In the genomic region with DNA sequence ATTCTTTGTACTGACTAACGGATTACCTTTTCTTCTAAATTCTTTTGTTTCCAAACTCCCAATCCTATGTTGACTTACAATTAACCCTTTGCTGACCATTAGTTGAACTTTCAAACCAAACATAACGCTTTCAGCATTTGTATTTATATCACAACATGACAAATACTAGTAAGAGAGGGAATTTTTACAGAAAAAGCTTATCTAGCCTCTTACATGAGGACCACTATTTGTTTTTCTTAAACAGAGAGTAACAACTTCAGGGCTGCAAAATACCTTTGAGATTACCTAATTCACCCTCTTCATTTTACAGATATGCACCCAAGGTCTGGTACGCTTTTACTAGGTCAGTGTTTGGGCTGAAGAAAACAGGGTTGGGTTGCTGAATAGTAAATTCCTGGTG, we compare ENCODE assay signal across 17 cellular contexts. TPM values are rescaled to one million over a fixed set of nuclear protein-coding genes. Genes with fewer than 3 reads are reported as not detected.
DNase-seq lines count a peak whose midpoint lies in the region; ATAC-seq and TF ChIP-seq lines count a peak whose summit lies in the region.
"Had no signal": no experiment of that assay in that cellular context is flagged by ENCODE, and none has a peak within 500 bp of the region (broad histone marks: within the 10 kb centered on the region; RNA-seq: fewer than 3 reads in every experiment).

No MANE protein-coding gene starts in this region.

- DNase-seq in neural progenitor cell (ENCODE audit: low spot score) (no peak), gastrocnemius medialis (no peak), anterior cingulate cortex (lab: John Stamatoyannopoulos, UW) (no peak)
- no peak for DNase-seq in activated CD4-positive, alpha-beta T cell treated with anti-CD3 and anti-CD28 coated beads, Interleukin-2, amount 10 ng/mL, durations not matched to agents 7 days and 5 days
- DNase-seq: activated CD4-positive, CD25-positive, alpha-beta regulatory T cell; COR-L47; KBM-7; midbrain; NCI-H1048; stimulated activated CD4-positive, alpha-beta T cell treated with anti-CD3 and anti-CD28 coated beads, Interleukin-15, amount 100 ng/mL, for 24 hours; T-helper 1 cell had no signal

- 0 out of 2 replicates have a peak, but pooled peaks cover 7% of the 10 kb centered on the region for H3K4me1 ChIP-seq in ES-I3 (ENCODE audit: insufficient read depth, low read length)
- peaks cover 5% of the 10 kb centered on the region for H3K4me1 ChIP-seq in iPS-18a (ENCODE audit: control insufficient read depth, low read depth, low read length)
- H3K4me1 ChIP-seq in neural progenitor cell = peaks cover 29% of the 10 kb centered on the region
- H3K4me1 ChIP-seq in gastrocnemius medialis = peaks cover 0 to 6% of the 10 kb centered on the region in 2 donors
- H3K4me1 ChIP-seq: prostate gland had no signal

- H3K9ac ChIP-seq in ES-I3 (ENCODE audit: low read depth, low read length) = peak overlapping the region; percentile 50; the same call in 1 of the 2 replicates
- H3K9ac ChIP-seq in iPS-18a (ENCODE audit: low read length) = peak overlapping the region; percentile 41
- H3K9ac ChIP-seq in neural progenitor cell = no peak overlapping the region

- H3K27ac ChIP-seq in VCaP (peak overlapping the region; percentile 67), iPS-18a (ENCODE audit: low read length) (no peak overlapping the region), neural progenitor cell (no peak overlapping the region), gastrocnemius medialis (no peak overlapping the region)
- H3K27ac ChIP-seq: RWPE1 had no signal

- H3K27me3 Mint-ChIP-seq in neural progenitor cell (ENCODE audit: insufficient read depth, low read depth) = peaks cover 4% of the 10 kb centered on the region
- no peaks in the 10 kb centered on the region for H3K27me3 Mint-ChIP-seq in activated CD4-positive, alpha-beta T cell treated with anti-CD3 and anti-CD28 coated beads, Interleukin-2, amount 10 ng/mL, durations not matched to agents 7 days and 5 days

- POLR2A ChIA-PET in activated CD4-positive, alpha-beta T cell treated with anti-CD3 and anti-CD28 coated beads, Interleukin-2, amount 10 ng/mL, durations not matched to agents 7 days and 5 days (lab: Charles Lee) = no interaction called here

- no peak for TF ChIP-seq POLR2A in gastrocnemius medialis (IDR thresholded peaks at IDR 0.05)

- no peaks in the 10 kb centered on the region for H3K79me2 ChIP-seq in neural progenitor cell (ENCODE audit: low read depth)

- H3K9me3 ChIP-seq in ES-I3 (ENCODE audit: control insufficient read depth, insufficient read depth, low read length) (no peaks in the 10 kb centered on the region), iPS-18a (ENCODE audit: control insufficient read depth, low read depth, low read length) (no peaks in the 10 kb centered on the region), neural progenitor cell (ENCODE audit: low read depth) (no peaks in the 10 kb centered on the region), gastrocnemius medialis (no peaks in the 10 kb centered on the region)
- H3K9me3 ChIP-seq: prostate gland had no signal

- peaks cover 32% of the 10 kb centered on the region for H3F3A ChIP-seq in neural progenitor cell (ENCODE audit: low read depth)

- H3K27ac Mint-ChIP-seq in neural progenitor cell = peak overlapping the region; percentile 97
- no peak overlapping the region for H3K27ac Mint-ChIP-seq in activated CD4-positive, alpha-beta T cell treated with anti-CD3 and anti-CD28 coated beads, Interleukin-2, amount 10 ng/mL, durations not matched to agents 7 days and 5 days

- H3K27me3 ChIP-seq in iPS-18a (ENCODE audit: control insufficient read depth, insufficient read depth, low read length) (no peaks in the 10 kb centered on the region), neural progenitor cell (no peaks in the 10 kb centered on the region), gastrocnemius medialis (no peaks in the 10 kb centered on the region)

- H3K4me2 ChIP-seq in neural progenitor cell = peak overlapping the region; percentile 76

- H3K4me3 ChIP-seq in iPS-18a (ENCODE audit: low read length) (peak overlapping the region; percentile 64), neural progenitor cell (peak overlapping the region; percentile 44), gastrocnemius medialis (peak overlapping the region in 1 of 4 donors; percentile 14)
- H3K4me3 ChIP-seq: prostate gland had no signal

- H3K36me3 Mint-ChIP-seq in neural progenitor cell = no peaks in the 10 kb centered on the region
- H3K36me3 Mint-ChIP-seq in activated CD4-positive, alpha-beta T cell treated with anti-CD3 and anti-CD28 coated beads, Interleukin-2, amount 10 ng/mL, durations not matched to agents 7 days and 5 days (ENCODE audit: low read depth) = no peaks in the 10 kb centered on the region

- H2AFZ ChIP-seq in neural progenitor cell (replicated peaks) = peak overlapping the region; percentile 85

- peaks cover 25% of the 10 kb centered on the region for H3K4me1 Mint-ChIP-seq in neural progenitor cell
- H3K4me1 Mint-ChIP-seq in activated CD4-positive, alpha-beta T cell treated with anti-CD3 and anti-CD28 coated beads, Interleukin-2, amount 10 ng/mL, durations not matched to agents 7 days and 5 days = no peaks in the 10 kb centered on the region

- CTCF ChIA-PET in activated CD4-positive, alpha-beta T cell treated with anti-CD3 and anti-CD28 coated beads, Interleukin-2, amount 10 ng/mL, durations not matched to agents 7 days and 5 days (lab: Charles Lee) = no interaction called here

- H3K4me3 Mint-ChIP-seq in neural progenitor cell = peak overlapping the region; percentile 78
- H3K4me3 Mint-ChIP-seq in activated CD4-positive, alpha-beta T cell treated with anti-CD3 and anti-CD28 coated beads, Interleukin-2, amount 10 ng/mL, durations not matched to agents 7 days and 5 days = no peak overlapping the region

- H3K36me3 ChIP-seq in ES-I3 (ENCODE audit: insufficient read depth, low read length) = no peaks in the 10 kb centered on the region
- H3K36me3 ChIP-seq in iPS-18a (ENCODE audit: control insufficient read depth, low read depth, low read length) = no peaks in the 10 kb centered on the region
- no peaks in the 10 kb centered on the region for H3K36me3 ChIP-seq in neural progenitor cell
- no peaks in the 10 kb centered on the region for H3K36me3 ChIP-seq in gastrocnemius medialis
- H3K36me3 ChIP-seq: prostate gland had no signal

- no peaks in the 10 kb centered on the region for H4K20me1 ChIP-seq in neural progenitor cell (ENCODE audit: low read depth)

- peaks cover 2% of the 10 kb centered on the region for H3K9me3 Mint-ChIP-seq in neural progenitor cell
- no peaks in the 10 kb centered on the region for H3K9me3 Mint-ChIP-seq in activated CD4-positive, alpha-beta T cell treated with anti-CD3 and anti-CD28 coated beads, Interleukin-2, amount 10 ng/mL, durations not matched to agents 7 days and 5 days

- in situ Hi-C loops in gastrocnemius medialis (cut with MboI; ENCODE audit: low sequenced_read_pairs in 4 of 4) = no loop called here

- no peak for TF ChIP-seq CTCF in VCaP (conservative IDR thresholded peaks at IDR 0.05)
- no peak for TF ChIP-seq CTCF in neural progenitor cell (IDR thresholded peaks at IDR 0.05)
- TF ChIP-seq CTCF in gastrocnemius medialis (IDR thresholded peaks at IDR 0.05 in 4 of 5, conservative IDR thresholded peaks at IDR 0.05 in 1 of 5) = no peak

- intact Hi-C loops in gastrocnemius medialis (cut with DNase I; ENCODE audit: low total_unique reads) = no loop called here

- ATAC-seq in gastrocnemius medialis = no peak
- ATAC-seq in GM18870 (IDR thresholded peaks at IDR 0.05; ENCODE audit: unreplicated experiment) = no peak

RNA-seq across cellular contexts. Expression of a gene that starts 45.0 kb away (rescaled TPM):
- 183 and 226 TPM in 2 replicates for total RNA-seq in neural progenitor cell (ENCODE audit: low replicate concordance)
- under 1 TPM in 2 of 4 donors, not detected in 2; 0.35 to 0.68 TPM for total RNA-seq in gastrocnemius medialis
- total RNA-seq in activated CD4-positive, alpha-beta T cell treated with anti-CD3 and anti-CD28 coated beads, Interleukin-2, amount 10 ng/mL, durations not matched to agents 7 days and 5 days = under 1 TPM; 0.32 to 0.40 TPM

Comparison
In these comparisons a context has a peak if more than half of its experiments do, and no peak if none do; other contexts are left out.
1. RNA of a gene that starts 45.0 kb away (total RNA-seq): 183 to 226 TPM in neural progenitor cell; 0.32 to 0.40 TPM in activated CD4-positive, alpha-beta T cell treated with anti-CD3 and anti-CD28 coated beads, Interleukin-2, amount 10 ng/mL, durations not matched to agents 7 days and 5 days and 0.35 to 0.68 TPM in gastrocnemius medialis; every median in the first group is over 100 times any median in the second.